ENCODE assay signal across 12 cellular contexts in the genomic region with DNA sequence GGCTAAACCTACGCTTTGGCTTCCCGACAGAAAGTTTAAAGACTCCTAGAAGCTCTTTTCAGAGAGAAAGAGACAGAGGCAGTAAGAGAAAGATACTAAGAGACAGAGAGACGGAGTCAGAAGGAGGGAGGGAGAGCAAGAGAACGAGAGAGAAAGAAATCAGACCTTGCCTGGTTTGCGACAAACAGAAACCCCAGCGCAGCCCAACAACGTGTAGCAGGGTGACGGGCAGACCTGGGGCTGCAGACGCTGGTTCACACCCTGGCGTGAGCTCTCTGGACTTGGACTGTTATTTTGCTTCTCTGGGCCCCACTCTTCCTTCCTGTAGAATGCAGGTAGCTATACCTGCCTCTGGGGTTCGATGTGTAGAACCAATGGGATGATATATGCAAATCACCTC.
DNase-seq lines count a peak whose midpoint lies in the region; ATAC-seq and TF ChIP-seq lines count a peak whose summit lies in the region.
"Had no signal": no experiment of that assay in that cellular context is flagged by ENCODE, and none has a peak within 500 bp of the region (broad histone marks: within the 10 kb centered on the region; RNA-seq: fewer than 3 reads in every experiment).

No MANE protein-coding gene starts in this region.

- intact Hi-C loops in MCF 10A (cut with micrococcal nuclease) (loop anchor here (1.0 to 5.0 kb wide), 6 partner anchors 165 to 1930 kb away; a partner anchor contains a TSS), breast epithelium (cut with DNase I; ENCODE audit: low total_unique reads) (no loop called here), activated B cell treated with CpG ODN at 0.5 μM for 24 hours (cut with micrococcal nuclease) (loop anchor here (1.0 kb wide), 4 partner anchors 217 to 809 kb away; no protein-coding TSS in a partner anchor), right lobe of liver (cut with DNase I) (loop anchor here (5.0 to 10.0 kb wide), 2 partner anchors 210 to 282 kb away; no protein-coding TSS in a partner anchor)

- H3K9me3 ChIP-seq in breast epithelium, result no peaks in the 10 kb centered on the region
- no peaks in the 10 kb centered on the region for H3K9me3 ChIP-seq in right lobe of liver
- H3K9me3 ChIP-seq: left lung, MG63, SJSA1 had no signal

- CTCF ChIA-PET in MCF 10A (lab: Yijun Ruan, JAX) (interaction anchor here (0.5 to 6.5 kb wide), 39 partner anchors 10 to 1931 kb away, joined by 3 to 109 read pairs (median 4); no protein-coding TSS in a partner anchor), activated B cell treated with CpG ODN at 0.5 μM for 24 hours (lab: Charles Lee) (interaction anchor here (0.8 to 5.0 kb wide), 16 partner anchors 9 to 1848 kb away, joined by 3 to 61 read pairs (median 7); a partner anchor contains a TSS)

- TF ChIP-seq CTCF in MCF 10A (IDR thresholded peaks at IDR 0.05; ENCODE audit: unreplicated experiment) (no peak), breast epithelium (IDR thresholded peaks at IDR 0.05) (no peak), activated B cell treated with CpG ODN at 0.5 μM for 24 hours (IDR thresholded peaks at IDR 0.05) (no peak), right lobe of liver (IDR thresholded peaks at IDR 0.05) (no peak), type B pancreatic cell (conservative IDR thresholded peaks at IDR 0.05) (no peak)

- H3K36me3 ChIP-seq in breast epithelium (no peaks in the 10 kb centered on the region), right lobe of liver (no peaks in the 10 kb centered on the region)
- H3K36me3 ChIP-seq: MG63, SJSA1 had no signal

- H3K4me3 Mint-ChIP-seq in MCF 10A (ENCODE audit: unreplicated experiment) (no peak overlapping the region), activated B cell treated with CpG ODN at 0.5 μM for 24 hours (no peak overlapping the region), type B pancreatic cell (peak overlapping the region; percentile 17)

- H3K9me3 Mint-ChIP-seq in MCF 10A (ENCODE audit: unreplicated experiment) (no peaks in the 10 kb centered on the region), activated B cell treated with CpG ODN at 0.5 μM for 24 hours (no peaks in the 10 kb centered on the region), type B pancreatic cell (no peaks in the 10 kb centered on the region)

- no peak overlapping the region for H3K4me3 ChIP-seq in breast epithelium
- H3K4me3 ChIP-seq in right lobe of liver, result peak overlapping the region; percentile 32 to 48 (median 44)
- H3K4me3 ChIP-seq: left lung, MG63, SJSA1 had no signal

- no peaks in the 10 kb centered on the region for H3K27me3 Mint-ChIP-seq in MCF 10A (ENCODE audit: insufficient read depth, unreplicated experiment)
- H3K27me3 Mint-ChIP-seq in activated B cell treated with CpG ODN at 0.5 μM for 24 hours, result no peaks in the 10 kb centered on the region
- no peaks in the 10 kb centered on the region for H3K27me3 Mint-ChIP-seq in type B pancreatic cell

- H3K27ac Mint-ChIP-seq in MCF 10A (ENCODE audit: low read depth, unreplicated experiment) (peak overlapping the region; percentile 17), activated B cell treated with CpG ODN at 0.5 μM for 24 hours (peak overlapping the region; percentile 38), type B pancreatic cell (peak overlapping the region; percentile 40)

- ATAC-seq in activated B cell treated with CpG ODN at 0.5 μM for 24 hours (ENCODE audit: low read depth), result no peak
- peak; percentile 45 to 53 (median 50) for ATAC-seq in right lobe of liver

- DNase-seq in MCF 10A (ENCODE audit: unreplicated experiment) (no peak), breast epithelium (ENCODE audit: low spot score in 2 of 2) (no peak), activated B cell treated with CpG ODN at 0.5 μM for 24 hours (no peak), right lobe of liver (no peak), type B pancreatic cell (ENCODE audit: extremely low spot score, unreplicated experiment) (no peak), pons (ENCODE audit: low spot score) (no peak), SHP77 treated with DMSO at 0.1 percent for 48 hours (lab: John Stamatoyannopoulos, UW) (no peak), NCI-H1092 treated with DMSO at 0.1 percent for 48 hours (lab: John Stamatoyannopoulos, UW) (no peak)

- H3K4me1 ChIP-seq in breast epithelium (no peaks in the 10 kb centered on the region), right lobe of liver (peaks cover 0 to 14% (median 6%) of the 10 kb centered on the region in 4 donors)
- H3K4me1 ChIP-seq: left lung had no signal

- no peak overlapping the region for H3K27ac ChIP-seq in breast epithelium
- H3K27ac ChIP-seq in right lobe of liver, result peak overlapping the region; percentile 43 to 73 (median 61)
- H3K27ac ChIP-seq: C4-2B, left lung, SJSA1 had no signal

- TF ChIP-seq POLR2A in breast epithelium (IDR thresholded peaks at IDR 0.05) (no peak), right lobe of liver (IDR thresholded peaks at IDR 0.05) (no peak)

- 21% methylated on average over 11 of the region's 11 CpGs for WGBS in right lobe of liver (ENCODE audit: insufficient coverage, low coverage, low lambda C conversion rate, missing lambda C conversion rate)

- H3K4me1 Mint-ChIP-seq in MCF 10A (ENCODE audit: insufficient read depth, unreplicated experiment) (no peaks in the 10 kb centered on the region), activated B cell treated with CpG ODN at 0.5 μM for 24 hours (peaks cover 69% of the 10 kb centered on the region), type B pancreatic cell (ENCODE audit: unreplicated experiment) (peaks cover 27% of the 10 kb centered on the region)

- POLR2A ChIA-PET in MCF 10A (lab: Yijun Ruan, JAX) (interaction anchor here (0.9 kb wide), 1 partner anchor 277 kb away, joined by 3 read pairs; no protein-coding TSS in a partner anchor), activated B cell treated with CpG ODN at 0.5 μM for 24 hours (lab: Charles Lee) (interaction anchor here (0.6 to 1.4 kb wide), 9 partner anchors 30 to 809 kb away, joined by 3 to 8 read pairs (median 4); no protein-coding TSS in a partner anchor)

- no peaks in the 10 kb centered on the region for H3K27me3 ChIP-seq in breast epithelium
- no peaks in the 10 kb centered on the region for H3K27me3 ChIP-seq in right lobe of liver
- H3K27me3 ChIP-seq: left lung, MG63, SJSA1 had no signal

- H3K36me3 Mint-ChIP-seq in MCF 10A (ENCODE audit: insufficient read depth, unreplicated experiment), result no peaks in the 10 kb centered on the region
- H3K36me3 Mint-ChIP-seq in activated B cell treated with CpG ODN at 0.5 μM for 24 hours (ENCODE audit: low read depth), result peaks cover 5% of the 10 kb centered on the region
- H3K36me3 Mint-ChIP-seq in type B pancreatic cell, result peaks cover 25% of the 10 kb centered on the region

- no TSS peak for BruUV-seq in MCF 10A (replicated peaks; lab: Mats Ljungman, UMichigan)

Comparison
In these comparisons a context has a peak if more than half of its experiments do, and no peak if none do; other contexts are left out.
1. H3K27ac ChIP-seq: peak in right lobe of liver (3 of 3); none in breast epithelium (0 of 2).
2. H3K4me3 ChIP-seq: peak in right lobe of liver (3 of 3); none in breast epithelium (0 of 3).
3. Peak in every context shown above with its lines, with median percentiles within 50 percentile points of each other: H3K27ac Mint-ChIP-seq.